In the genomic region with DNA sequence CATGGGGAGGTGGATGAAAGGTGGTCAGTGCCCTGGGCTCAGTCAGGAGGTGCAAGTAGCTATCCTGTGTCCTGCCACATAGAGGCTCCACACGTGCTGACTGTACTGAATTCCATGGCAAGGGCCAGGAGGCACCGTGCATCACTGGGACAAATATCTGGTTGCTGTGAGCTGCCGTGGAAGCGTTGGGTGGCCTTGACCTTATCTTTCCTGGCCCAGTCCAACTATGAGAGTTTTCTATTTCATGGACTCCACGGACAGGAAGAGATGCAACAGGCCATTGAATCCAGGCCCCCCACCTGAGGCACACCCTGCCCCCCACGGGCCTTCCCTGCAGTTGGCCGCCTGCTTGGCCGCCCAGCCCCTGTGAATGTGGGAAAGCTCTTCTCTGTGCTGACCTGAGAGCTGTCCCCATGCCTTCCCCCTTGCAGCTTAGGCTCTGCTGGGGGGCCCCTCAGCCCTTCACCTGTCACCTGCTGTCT, we compare ENCODE assay signal across 11 cellular contexts. TPM values are rescaled to one million over a fixed set of nuclear protein-coding genes. Genes with fewer than 3 reads are reported as not detected.
A peak's percentile ranks its signal among the peaks of the same experiment; 100 is the strongest.
DNase-seq lines count a peak whose midpoint lies in the region; ATAC-seq lines count a peak whose summit lies in the region.
"Had no signal": no experiment of that assay in that cellular context is flagged by ENCODE, and none has a peak within 500 bp of the region (broad histone marks: within the 10 kb centered on the region; RNA-seq: fewer than 3 reads in every experiment).

No MANE protein-coding gene starts in this region.

- H3K36me3 Mint-ChIP-seq in activated naive CD4-positive, alpha-beta T cell treated with anti-CD3 and anti-CD28 coated beads, Interleukin-2, amount 50 U/mL, for 24 hours, result peaks cover 6% of the 10 kb centered on the region
- peaks cover 28% of the 10 kb centered on the region for H3K36me3 Mint-ChIP-seq in activated T-helper 2 cell treated with anti-CD3 and anti-CD28 coated beads, Interferon-gamma antibody, Interleukin-2, Interleukin-4, amounts not matched to agents 10 μg/mL and 5 μg/mL and 100 μg/mL, durations not matched to agents 14 hours and 24 hours and 36 hours (ENCODE audit: low read depth)

- no peaks in the 10 kb centered on the region for H3K27me3 Mint-ChIP-seq in activated naive CD4-positive, alpha-beta T cell treated with anti-CD3 and anti-CD28 coated beads, Interleukin-2, amount 50 U/mL, for 24 hours
- H3K27me3 Mint-ChIP-seq in activated T-helper 2 cell treated with anti-CD3 and anti-CD28 coated beads, Interferon-gamma antibody, Interleukin-2, Interleukin-4, amounts not matched to agents 10 μg/mL and 5 μg/mL and 100 μg/mL, durations not matched to agents 14 hours and 24 hours and 36 hours (ENCODE audit: low read depth), result no peaks in the 10 kb centered on the region

- ATAC-seq in GM19023 (IDR thresholded peaks at IDR 0.05; ENCODE audit: unreplicated experiment) (no peak), HG02623 (IDR thresholded peaks at IDR 0.05; ENCODE audit: unreplicated experiment) (no peak), GM21576 (IDR thresholded peaks at IDR 0.05; ENCODE audit: unreplicated experiment) (no peak)

- no peak overlapping the region for H3K27ac Mint-ChIP-seq in activated naive CD4-positive, alpha-beta T cell treated with anti-CD3 and anti-CD28 coated beads, Interleukin-2, amount 50 U/mL, for 24 hours
- no peak overlapping the region for H3K27ac Mint-ChIP-seq in activated T-helper 2 cell treated with anti-CD3 and anti-CD28 coated beads, Interferon-gamma antibody, Interleukin-2, Interleukin-4, amounts not matched to agents 10 μg/mL and 5 μg/mL and 100 μg/mL, durations not matched to agents 14 hours and 24 hours and 36 hours

- peak overlapping the region; percentile 57 for H3K27ac ChIP-seq in temporal lobe (ENCODE audit: low read depth, low read length)
- H3K27ac ChIP-seq: uterus had no signal

- no peak for DNase-seq in activated naive CD4-positive, alpha-beta T cell treated with anti-CD3 and anti-CD28 coated beads, Interleukin-2, amount 50 U/mL, for 16 hours
- no peak for DNase-seq in activated T-helper 2 cell treated with anti-CD3 and anti-CD28 coated beads, Interferon-gamma antibody, Interleukin-2, Interleukin-4, amounts not matched to agents 10 μg/mL and 5 μg/mL and 100 μg/mL, durations not matched to agents 14 hours and 24 hours and 36 hours (ENCODE audit: low spot score)
- peak; percentile 45 for DNase-seq in kidney tubule cell (ENCODE audit: low spot score)
- DNase-seq: activated CD4-positive, alpha-beta T cell treated with anti-CD3 and anti-CD28 coated beads, Interleukin-2, amount 50 U/mL, for 1 hour; caudate nucleus; uterus had no signal

- intact Hi-C loops in activated T-helper 2 cell treated with anti-CD3 and anti-CD28 coated beads, Interferon-gamma antibody, Interleukin-2, Interleukin-4, amounts not matched to agents 10 μg/mL and 5 μg/mL and 100 μg/mL, durations not matched to agents 14 hours and 24 hours and 36 hours (cut with micrococcal nuclease), result loop anchor here (5.0 kb wide), 1 partner anchor 168 kb away; a partner anchor contains a TSS

- no peaks in the 10 kb centered on the region for H3K9me3 Mint-ChIP-seq in activated naive CD4-positive, alpha-beta T cell treated with anti-CD3 and anti-CD28 coated beads, Interleukin-2, amount 50 U/mL, for 24 hours
- H3K9me3 Mint-ChIP-seq in activated T-helper 2 cell treated with anti-CD3 and anti-CD28 coated beads, Interferon-gamma antibody, Interleukin-2, Interleukin-4, amounts not matched to agents 10 μg/mL and 5 μg/mL and 100 μg/mL, durations not matched to agents 14 hours and 24 hours and 36 hours, result no peaks in the 10 kb centered on the region

- H3K4me1 Mint-ChIP-seq in activated naive CD4-positive, alpha-beta T cell treated with anti-CD3 and anti-CD28 coated beads, Interleukin-2, amount 50 U/mL, for 24 hours, result peaks cover 29% of the 10 kb centered on the region
- peaks cover 12% of the 10 kb centered on the region for H3K4me1 Mint-ChIP-seq in activated T-helper 2 cell treated with anti-CD3 and anti-CD28 coated beads, Interferon-gamma antibody, Interleukin-2, Interleukin-4, amounts not matched to agents 10 μg/mL and 5 μg/mL and 100 μg/mL, durations not matched to agents 14 hours and 24 hours and 36 hours (ENCODE audit: low read depth)

- peak overlapping the region; percentile 97 for H3K4me3 Mint-ChIP-seq in activated naive CD4-positive, alpha-beta T cell treated with anti-CD3 and anti-CD28 coated beads, Interleukin-2, amount 50 U/mL, for 24 hours
- peak overlapping the region; percentile 96 for H3K4me3 Mint-ChIP-seq in activated T-helper 2 cell treated with anti-CD3 and anti-CD28 coated beads, Interferon-gamma antibody, Interleukin-2, Interleukin-4, amounts not matched to agents 10 μg/mL and 5 μg/mL and 100 μg/mL, durations not matched to agents 14 hours and 24 hours and 36 hours (ENCODE audit: low read depth)

RNA-seq across cellular contexts. Expression of a gene that starts 1.7 kb away (rescaled TPM):
- total RNA-seq in activated T-helper 2 cell treated with anti-CD3 and anti-CD28 coated beads, Interferon-gamma antibody, Interleukin-2, Interleukin-4, amounts not matched to agents 10 μg/mL and 5 μg/mL and 100 μg/mL, durations not matched to agents 14 hours and 24 hours and 36 hours, result 75.4 and 77.4 TPM in 2 replicates
- total RNA-seq in temporal lobe, result 44.3 TPM

RNA-seq across cellular contexts. Expression of a gene that starts 41.0 kb away (rescaled TPM):
- total RNA-seq in activated T-helper 2 cell treated with anti-CD3 and anti-CD28 coated beads, Interferon-gamma antibody, Interleukin-2, Interleukin-4, amounts not matched to agents 10 μg/mL and 5 μg/mL and 100 μg/mL, durations not matched to agents 14 hours and 24 hours and 36 hours, result 10.6 and 11.0 TPM in 2 replicates
- total RNA-seq in temporal lobe, result 22.6 TPM
